In genomic region chr2:25494626-25495025, GRCh38 we compare ENCODE assay signal across 1 cellular context.
TF ChIP-seq lines count a peak whose summit lies in the region.

No MANE protein-coding gene starts in this region.

TF ChIP-seq in IMR-90, 13 proteins besides CTCF, POLR2A, EP300 and RAD21:
- no peak for TF ChIP-seq MAFK (IDR thresholded peaks at IDR 0.05; ENCODE audit: low read depth, low read length)
- no peak for TF ChIP-seq RFX5 (IDR thresholded peaks at IDR 0.05; ENCODE audit: low read depth, low read length)
- no peak for TF ChIP-seq BHLHE40 (IDR thresholded peaks at IDR 0.05; ENCODE audit: low read depth, low read length)
- no peak for TF ChIP-seq ELK1 (IDR thresholded peaks at IDR 0.05; ENCODE audit: borderline replicate concordance, low read depth, low read length)
- TF ChIP-seq CHD1 (IDR thresholded peaks at IDR 0.05; ENCODE audit: low read depth, low read length): no peak
- TF ChIP-seq NFE2L2 (IDR thresholded peaks at IDR 0.05; ENCODE audit: low read depth, low read length): no peak
- TF ChIP-seq SMC3 (IDR thresholded peaks at IDR 0.05; ENCODE audit: low read depth, low read length): no peak
- no peak for TF ChIP-seq RCOR1 (IDR thresholded peaks at IDR 0.05; ENCODE audit: insufficient replicate concordance, low read length)
- TF ChIP-seq MXI1 (IDR thresholded peaks at IDR 0.05; ENCODE audit: borderline replicate concordance, low read depth, low read length): no peak
- no peak for TF ChIP-seq CEBPB (IDR thresholded peaks at IDR 0.05; ENCODE audit: low read depth, low read length)
- TF ChIP-seq USF2 (IDR thresholded peaks at IDR 0.05; ENCODE audit: low read depth, low read length): no peak
- no peak for TF ChIP-seq FOS (IDR thresholded peaks at IDR 0.05; ENCODE audit: low read depth, low read length)
- TF ChIP-seq MAZ (IDR thresholded peaks at IDR 0.05; ENCODE audit: borderline replicate concordance, low read depth, low read length): no peak
